36 cellular contexts compared by ENCODE assay signal in the genomic region with DNA sequence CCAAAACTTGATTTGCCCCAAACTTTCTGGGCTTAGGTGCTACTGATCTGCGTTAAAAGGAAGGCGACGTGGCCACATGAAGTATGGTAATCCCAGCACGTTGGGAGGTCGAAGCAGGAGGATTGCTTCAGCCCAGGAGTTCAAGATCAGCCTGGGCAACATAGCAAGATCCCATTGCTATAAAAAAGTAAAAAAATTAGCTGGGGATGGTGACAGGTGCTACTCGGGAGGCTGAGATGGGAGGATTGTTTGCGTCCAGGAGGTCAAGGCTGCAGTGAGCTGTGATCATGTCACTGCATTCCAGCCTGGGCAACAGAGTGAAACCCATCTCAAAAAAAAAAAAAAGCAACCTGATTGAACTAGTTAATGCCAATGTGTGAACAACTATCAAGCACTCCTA.
"Had no signal": no experiment of that assay in that cellular context is flagged by ENCODE, and none has a peak within 500 bp of the region (broad histone marks: within the 10 kb centered on the region; RNA-seq: fewer than 3 reads in every experiment).

No MANE protein-coding gene starts in this region.

- H3K9me3 Mint-ChIP-seq: activated CD4-positive, alpha-beta memory T cell treated with anti-CD3 and anti-CD28 coated beads, Interleukin-2, amount 10 ng/mL, durations not matched to agents 7 days and 5 days; activated CD4-positive, alpha-beta T cell treated with anti-CD3 and anti-CD28 coated beads, Interleukin-2, amount 10 ng/mL, durations not matched to agents 7 days and 5 days; activated naive CD4-positive, alpha-beta T cell treated with anti-CD3 and anti-CD28 coated beads for 36 hours; activated naive CD8-positive, alpha-beta T cell treated with anti-CD3 and anti-CD28 coated beads for 36 hours; activated T-helper 2 cell treated with anti-CD3 and anti-CD28 coated beads, Interferon-gamma antibody, Interleukin-2, Interleukin-4, amounts not matched to agents 10 μg/mL and 5 μg/mL and 100 μg/mL, durations not matched to agents 14 hours and 24 hours and 36 hours; T-helper 1 cell treated with Interleukin-12 subunit alpha and Interleukin-12 subunit beta and Interleukin-4 antibody, amounts not matched to agents 30 μg/mL and 1 μg/mL, for 36 hours; T-helper 2 cell treated with Interferon-gamma antibody and Interleukin-4, amounts not matched to agents 5 μg/mL and 100 μg/mL, for 36 hours had no signal

- H3K27me3 ChIP-seq: adrenal gland, body of pancreas, brain microvascular endothelial cell, breast epithelium had no signal

- H3K4me3 Mint-ChIP-seq: activated CD4-positive, alpha-beta memory T cell treated with anti-CD3 and anti-CD28 coated beads, Interleukin-2, amount 10 ng/mL, durations not matched to agents 7 days and 5 days; activated CD4-positive, alpha-beta T cell treated with anti-CD3 and anti-CD28 coated beads for 36 hours; activated CD4-positive, alpha-beta T cell treated with anti-CD3 and anti-CD28 coated beads, Interleukin-2, amount 10 ng/mL, durations not matched to agents 7 days and 5 days; activated CD8-positive, alpha-beta memory T cell treated with anti-CD3 and anti-CD28 coated beads, Interleukin-2, amount 10 ng/mL, durations not matched to agents 7 days and 5 days; activated CD8-positive, alpha-beta T cell treated with anti-CD3 and anti-CD28 coated beads, Interleukin-2, amount 10 ng/mL, durations not matched to agents 7 days and 5 days; activated naive CD4-positive, alpha-beta T cell treated with anti-CD3 and anti-CD28 coated beads for 36 hours; activated naive CD8-positive, alpha-beta T cell treated with anti-CD3 and anti-CD28 coated beads for 36 hours; activated T-cell treated with anti-CD3 and anti-CD28 coated beads, Interleukin-2, amount 50 U/mL, for 24 hours; T-helper 1 cell treated with Interleukin-12 subunit alpha and Interleukin-12 subunit beta and Interleukin-4 antibody, amounts not matched to agents 30 μg/mL and 1 μg/mL, for 36 hours; T-helper 2 cell treated with Interferon-gamma antibody and Interleukin-4, amounts not matched to agents 5 μg/mL and 100 μg/mL, for 36 hours had no signal

- H3K36me3 Mint-ChIP-seq: activated naive CD8-positive, alpha-beta T cell treated with anti-CD3 and anti-CD28 coated beads for 36 hours had no signal

- H3K27me3 Mint-ChIP-seq: activated CD4-positive, alpha-beta T cell treated with anti-CD3 and anti-CD28 coated beads for 36 hours; activated CD4-positive, alpha-beta T cell treated with anti-CD3 and anti-CD28 coated beads, Interleukin-2, amount 10 ng/mL, durations not matched to agents 7 days and 5 days; activated naive CD8-positive, alpha-beta T cell treated with anti-CD3 and anti-CD28 coated beads for 36 hours; activated T-cell treated with anti-CD3 and anti-CD28 coated beads, Interleukin-2, amount 50 U/mL, for 24 hours had no signal

- H3K27ac Mint-ChIP-seq: activated CD4-positive, alpha-beta memory T cell treated with anti-CD3 and anti-CD28 coated beads, Interleukin-2, amount 10 ng/mL, durations not matched to agents 7 days and 5 days; activated CD4-positive, alpha-beta T cell treated with anti-CD3 and anti-CD28 coated beads for 36 hours; activated CD4-positive, alpha-beta T cell treated with anti-CD3 and anti-CD28 coated beads, Interleukin-2, amount 10 ng/mL, durations not matched to agents 7 days and 5 days; activated CD8-positive, alpha-beta memory T cell treated with anti-CD3 and anti-CD28 coated beads, Interleukin-2, amount 10 ng/mL, durations not matched to agents 7 days and 5 days; activated CD8-positive, alpha-beta T cell treated with anti-CD3 and anti-CD28 coated beads, Interleukin-2, amount 10 ng/mL, durations not matched to agents 7 days and 5 days; activated naive CD4-positive, alpha-beta T cell treated with anti-CD3 and anti-CD28 coated beads for 36 hours; activated naive CD4-positive, alpha-beta T cell treated with anti-CD3 and anti-CD28 coated beads, Interleukin-2, amount 50 U/mL, for 72 hours; activated naive CD8-positive, alpha-beta T cell treated with anti-CD3 and anti-CD28 coated beads for 36 hours; activated T-cell treated with anti-CD3 and anti-CD28 coated beads, Interleukin-2, amount 50 U/mL, for 24 hours; activated T-helper 2 cell treated with anti-CD3 and anti-CD28 coated beads, Interferon-gamma antibody, Interleukin-2, Interleukin-4, amounts not matched to agents 10 μg/mL and 5 μg/mL and 100 μg/mL, durations not matched to agents 14 hours and 24 hours and 36 hours; T-helper 1 cell treated with Interleukin-12 subunit alpha and Interleukin-12 subunit beta and Interleukin-4 antibody, amounts not matched to agents 30 μg/mL and 1 μg/mL, for 36 hours; T-helper 2 cell treated with Interferon-gamma antibody and Interleukin-4, amounts not matched to agents 5 μg/mL and 100 μg/mL, for 36 hours had no signal

- DNase-seq: activated CD4-positive, alpha-beta memory T cell treated with anti-CD3 and anti-CD28 coated beads, Interleukin-2, amount 10 ng/mL, durations not matched to agents 7 days and 5 days; activated CD4-positive, alpha-beta T cell treated with anti-CD3 and anti-CD28 coated beads for 1 hour; activated CD4-positive, alpha-beta T cell treated with anti-CD3 and anti-CD28 coated beads for 36 hours; activated CD4-positive, alpha-beta T cell treated with anti-CD3 and anti-CD28 coated beads for 48 hours; activated CD4-positive, alpha-beta T cell treated with anti-CD3 and anti-CD28 coated beads, Interleukin-2, amount 10 ng/mL, durations not matched to agents 7 days and 5 days; activated CD4-positive, alpha-beta T cell treated with anti-CD3 and anti-CD28 coated beads, Interleukin-2, amount 50 U/mL, for 48 hours; activated CD4-positive, CD25-positive, alpha-beta regulatory T cell; activated CD8-positive, alpha-beta memory T cell treated with anti-CD3 and anti-CD28 coated beads for 24 hours; activated CD8-positive, alpha-beta memory T cell treated with anti-CD3 and anti-CD28 coated beads, Interleukin-2, amount 10 ng/mL, durations not matched to agents 7 days and 5 days; activated CD8-positive, alpha-beta memory T cell treated with anti-CD3 and anti-CD28 coated beads, Interleukin-2, amount 50 U/mL, for 48 hours; activated CD8-positive, alpha-beta T cell treated with anti-CD3 and anti-CD28 coated beads, Interleukin-2, amount 10 ng/mL, durations not matched to agents 7 days and 5 days; activated effector memory CD4-positive, alpha-beta T cell treated with Interleukin-2 at 50 U/mL for 16 hours; activated gamma-delta T cell; activated naive CD4-positive, alpha-beta T cell treated with anti-CD3 and anti-CD28 coated beads for 36 hours; activated naive CD4-positive, alpha-beta T cell treated with anti-CD3 and anti-CD28 coated beads, Interleukin-2, amount 50 U/mL, for 16 hours; activated naive CD8-positive, alpha-beta T cell treated with anti-CD3 and anti-CD28 coated beads for 36 hours; activated T-cell treated with anti-CD3 and anti-CD28 coated beads, Interleukin-2, amount 50 U/mL, for 24 hours; activated T-cell treated with anti-CD3 and anti-CD28 coated beads, Interleukin-2, amount 50 U/mL, for 48 hours; adrenal gland; amniotic stem cell; aorta; body of pancreas; brain microvascular endothelial cell; central memory CD4-positive, alpha-beta T cell; T-helper 1 cell; T-helper 2 cell; T-helper 9 cell had no signal

- FAIRE-seq: astrocyte, TTC549 had no signal

- H3K9me3 ChIP-seq: adrenal gland, body of pancreas, breast epithelium had no signal

- H3K27ac ChIP-seq: adrenal gland, body of pancreas, brain microvascular endothelial cell, breast epithelium, VCaP had no signal

- ATAC-seq: activated CD4-positive, alpha-beta T cell treated with anti-CD3 and anti-CD28 coated beads for 36 hours; activated CD4-positive, CD25-positive, alpha-beta regulatory T cell treated with anti-CD3 and anti-CD28 coated beads, Interleukin-2, amount 50 U/mL, for 24 hours; activated CD8-positive, alpha-beta memory T cell treated with anti-CD3 and anti-CD28 coated beads, Interleukin-2, amount 10 ng/mL, durations not matched to agents 7 days and 5 days; activated CD8-positive, alpha-beta T cell treated with anti-CD3 and anti-CD28 coated beads, Interleukin-2, amount 10 ng/mL, durations not matched to agents 7 days and 5 days; activated naive CD4-positive, alpha-beta T cell treated with anti-CD3 and anti-CD28 coated beads, Interleukin-2, amount 50 U/mL, for 72 hours; body of pancreas had no signal

- H3K4me3 ChIP-seq: adrenal gland, body of pancreas, breast epithelium had no signal

- H3K4me1 ChIP-seq: breast epithelium had no signal

- H3K36me3 ChIP-seq: adrenal gland, brain microvascular endothelial cell, breast epithelium had no signal
